ENCODE assay signal across 9 cellular contexts in the genomic region with DNA sequence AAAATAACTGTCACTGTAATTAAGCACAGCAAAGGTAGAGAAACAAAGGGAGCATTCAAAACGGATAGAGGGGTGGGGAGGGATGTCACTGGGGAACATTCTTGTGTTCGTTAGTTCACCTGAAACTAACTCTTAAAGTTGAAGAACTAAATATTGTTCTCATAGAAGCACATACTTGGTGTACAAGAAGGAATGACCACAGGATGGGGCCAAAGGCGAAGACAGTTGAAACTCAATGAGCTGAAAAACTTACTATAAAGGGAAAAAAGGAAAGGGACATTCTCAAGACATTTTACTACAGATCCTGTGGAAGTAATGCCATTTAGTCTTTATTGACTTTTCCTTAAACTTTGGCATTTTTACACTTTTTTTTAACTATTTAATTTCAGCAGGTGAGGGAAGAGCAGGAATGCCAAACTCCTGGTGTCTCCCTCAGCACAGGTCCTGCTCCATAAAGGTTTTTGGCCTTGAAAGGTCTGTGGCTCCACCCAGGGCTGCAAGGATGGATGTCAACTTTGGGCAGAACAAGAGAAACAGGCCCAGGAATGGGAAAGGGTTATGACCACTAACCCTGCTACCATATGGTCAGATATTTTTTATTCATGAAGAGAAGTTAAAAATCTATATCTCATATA.
DNase-seq lines count a peak whose midpoint lies in the region; ATAC-seq and TF ChIP-seq lines count a peak whose summit lies in the region.
"Had no signal": no experiment of that assay in that cellular context is flagged by ENCODE, and none has a peak within 500 bp of the region (broad histone marks: within the 10 kb centered on the region; RNA-seq: fewer than 3 reads in every experiment).

No MANE protein-coding gene starts in this region.

- H3K79me2 ChIP-seq in OCI-LY3 (ENCODE audit: low read length), result no peaks in the 10 kb centered on the region
- H3K79me2 ChIP-seq in trophoblast cell (ENCODE audit: control insufficient read depth, insufficient read depth, low read length, poor library complexity), result no peaks in the 10 kb centered on the region

- H3K9ac ChIP-seq in OCI-LY3 (ENCODE audit: low read length), result no peak overlapping the region
- H3K9ac ChIP-seq in trophoblast cell (ENCODE audit: low read length), result no peak overlapping the region

- H3K4me1 Mint-ChIP-seq in endothelial cell (ENCODE audit: unreplicated experiment), result peaks cover 5% of the 10 kb centered on the region

- intact Hi-C loops in lower leg skin (cut with DNase I; ENCODE audit: low total_unique reads), result no loop called here

- H2AK5ac ChIP-seq in trophoblast cell (ENCODE audit: low read length), result no peak overlapping the region

- H3K4me1 ChIP-seq in OCI-LY3 (ENCODE audit: low read length) (no peaks in the 10 kb centered on the region), trophoblast cell (ENCODE audit: control insufficient read depth in 1 of 2, insufficient read depth in 2 of 2, low read length in 2 of 2) (no peaks in the 10 kb centered on the region)

- H3K14ac ChIP-seq in trophoblast cell (ENCODE audit: low read length), result no peak overlapping the region

- no peaks in the 10 kb centered on the region for H3K9me3 ChIP-seq in OCI-LY3 (ENCODE audit: insufficient read depth, low read length)
- no peaks in the 10 kb centered on the region for H3K9me3 ChIP-seq in trophoblast cell (ENCODE audit: insufficient read depth, low read depth, low read length)

- H3K4me3 ChIP-seq in GM12865 (ENCODE audit: low read depth, low read length) (no peak overlapping the region), OCI-LY3 (ENCODE audit: low read length) (no peak overlapping the region), trophoblast cell (ENCODE audit: low read depth, low read length) (no peak overlapping the region), lower leg skin (ENCODE audit: low read depth, poor library complexity, severe bottlenecking) (no peak overlapping the region)

- H3K36me3 ChIP-seq in OCI-LY3 (replicated peaks; ENCODE audit: low read depth, low read length) (no peaks in the 10 kb centered on the region), trophoblast cell (ENCODE audit: control insufficient read depth in 1 of 2, insufficient read depth in 2 of 2, low read length in 2 of 2) (no peaks in the 10 kb centered on the region)

- WGBS in trophoblast cell (ENCODE audit: extremely low coverage, insufficient coverage, insufficient read length), result no CpG with 5 or more reads among the region's 3 CpGs
- 28 to 35% methylated on average over 3 of the region's 3 CpGs for WGBS in lower leg skin, 2 donors

- no peak overlapping the region for H3K4me3 Mint-ChIP-seq in endothelial cell (ENCODE audit: unreplicated experiment)

- H4K8ac ChIP-seq in trophoblast cell (ENCODE audit: low read depth, low read length), result no peak overlapping the region

- H3K4me2 ChIP-seq in OCI-LY3 (ENCODE audit: low read length), result no peak overlapping the region
- no peak overlapping the region for H3K4me2 ChIP-seq in trophoblast cell (ENCODE audit: low read length)

- no peak overlapping the region for H2AFZ ChIP-seq in OCI-LY3 (ENCODE audit: low read depth, low read length)
- no peak overlapping the region for H2AFZ ChIP-seq in trophoblast cell (ENCODE audit: insufficient read depth, low read length, poor library complexity)

- H4K20me1 ChIP-seq in OCI-LY3 (ENCODE audit: insufficient read depth, low read length), result no peaks in the 10 kb centered on the region

- H3K36me3 Mint-ChIP-seq in endothelial cell (ENCODE audit: low read depth, unreplicated experiment), result no peaks in the 10 kb centered on the region

- H3K27me3 Mint-ChIP-seq in endothelial cell (ENCODE audit: unreplicated experiment), result no peaks in the 10 kb centered on the region

- TF ChIP-seq CTCF in GM12865 (IDR thresholded peaks at IDR 0.05; ENCODE audit: insufficient read depth, low read depth, low read length, missing control alignments) (peak; percentile 31), OCI-LY3 (IDR thresholded peaks at IDR 0.05; ENCODE audit: low read depth, low read length) (peak; percentile 42), endothelial cell (IDR thresholded peaks at IDR 0.05; ENCODE audit: unreplicated experiment) (no peak), lower leg skin (IDR thresholded peaks at IDR 0.05) (no peak)

- no peak for ATAC-seq in GM19455 (IDR thresholded peaks at IDR 0.05; ENCODE audit: unreplicated experiment)
- no peak for ATAC-seq in GM21526 (IDR thresholded peaks at IDR 0.05; ENCODE audit: low FRiP score, unreplicated experiment)

- H2BK120ac ChIP-seq in trophoblast cell (ENCODE audit: insufficient read depth, low read length, poor library complexity), result peak overlapping the region; percentile 66

- H3K27ac ChIP-seq in OCI-LY3 (ENCODE audit: low read length) (no peak overlapping the region), trophoblast cell (ENCODE audit: low read depth, low read length) (no peak overlapping the region)

- peak overlapping the region; percentile 56 for H2BK5ac ChIP-seq in trophoblast cell (ENCODE audit: low read depth, low read length, poor library complexity)

- no peak overlapping the region for H3K27ac Mint-ChIP-seq in endothelial cell (ENCODE audit: unreplicated experiment)

- H3K9me3 Mint-ChIP-seq in endothelial cell (ENCODE audit: unreplicated experiment), result no peaks in the 10 kb centered on the region

- H2BK12ac ChIP-seq in trophoblast cell (ENCODE audit: low read length), result no peak overlapping the region

- H3K79me1 ChIP-seq in trophoblast cell (ENCODE audit: low read length), result no peaks in the 10 kb centered on the region

- H3K4ac ChIP-seq in trophoblast cell (ENCODE audit: low read depth, low read length), result no peak overlapping the region

- H3K18ac ChIP-seq in trophoblast cell (ENCODE audit: low read length), result no peak overlapping the region

- peak; percentile 66 for DNase-seq in GM12865 (ENCODE audit: low read depth)
- peak; percentile 45 for DNase-seq in H4 (ENCODE audit: low spot score)
- DNase-seq in endothelial cell (ENCODE audit: low spot score), result peak; percentile 18
- peak; percentile 53 to 75 for DNase-seq in trophoblast cell
- DNase-seq in lower leg skin (ENCODE audit: low spot score in 2 of 2), result no peak
- DNase-seq: right cardiac atrium had no signal

- H4K91ac ChIP-seq in trophoblast cell (ENCODE audit: low read depth, low read length), result peak overlapping the region; percentile 47

- H3K27me3 ChIP-seq in OCI-LY3 (ENCODE audit: low read depth, low read length), result no peaks in the 10 kb centered on the region
- H3K27me3 ChIP-seq in trophoblast cell (ENCODE audit: insufficient read depth, low read length), result no peaks in the 10 kb centered on the region

- TF ChIP-seq POLR2A in lower leg skin (IDR thresholded peaks at IDR 0.05), result no peak

- no peak overlapping the region for H4K12ac ChIP-seq in trophoblast cell (ENCODE audit: low read depth, low read length)

- H3K23ac ChIP-seq in trophoblast cell (ENCODE audit: low read length), result no peak overlapping the region

Comparison
In these comparisons a context has a peak if more than half of its experiments do, and no peak if none do; other contexts are left out.
1. DNase-seq: peak in GM12865 (single experiment), H4 (single experiment), endothelial cell (single experiment) and trophoblast cell (2 of 2); none in lower leg skin (0 of 2).
2. CTCF ChIP-seq: peak in GM12865 (single experiment) and OCI-LY3 (single experiment); none in endothelial cell (single experiment) and lower leg skin (0 of 3).